ENCODE assay signal across 19 cellular contexts in genomic region chr3:71492566-71492965, GRCh38.
DNase-seq lines count a peak whose midpoint lies in the region; ATAC-seq and TF ChIP-seq lines count a peak whose summit lies in the region.
"Had no signal": no experiment of that assay in that cellular context is flagged by ENCODE, and none has a peak within 500 bp of the region (broad histone marks: within the 10 kb centered on the region; RNA-seq: fewer than 3 reads in every experiment).

No MANE protein-coding gene starts in this region.

- peaks cover 86% of the 10 kb centered on the region for H3K4me1 Mint-ChIP-seq in activated CD4-positive, alpha-beta T cell treated with anti-CD3 and anti-CD28 coated beads for 36 hours
- peaks cover 84% of the 10 kb centered on the region for H3K4me1 Mint-ChIP-seq in CD8-positive, alpha-beta T cell (ENCODE audit: low read depth)
- H3K4me1 Mint-ChIP-seq in activated CD8-positive, alpha-beta T cell treated with anti-CD3 and anti-CD28 coated beads for 36 hours (ENCODE audit: low read depth), result peaks cover 83% of the 10 kb centered on the region
- H3K4me1 Mint-ChIP-seq in endothelial cell (ENCODE audit: unreplicated experiment), result no peaks in the 10 kb centered on the region

- peaks cover 15% of the 10 kb centered on the region for H3K9me3 Mint-ChIP-seq in activated CD4-positive, alpha-beta T cell treated with anti-CD3 and anti-CD28 coated beads for 36 hours (ENCODE audit: low read depth)
- peaks cover 7% of the 10 kb centered on the region for H3K9me3 Mint-ChIP-seq in CD8-positive, alpha-beta T cell
- peaks cover 15% of the 10 kb centered on the region for H3K9me3 Mint-ChIP-seq in activated CD8-positive, alpha-beta T cell treated with anti-CD3 and anti-CD28 coated beads for 36 hours
- no peaks in the 10 kb centered on the region for H3K9me3 Mint-ChIP-seq in endothelial cell (ENCODE audit: unreplicated experiment)

- H3K4me3 ChIP-seq in CD8-positive, alpha-beta T cell (ENCODE audit: low read depth, low read length), result peak overlapping the region; percentile 54
- H3K4me3 ChIP-seq: neural progenitor cell had no signal

- H3K27me3 ChIP-seq in CD8-positive, alpha-beta T cell (ENCODE audit: insufficient read depth, low read length), result no peaks in the 10 kb centered on the region
- H3K27me3 ChIP-seq: neural progenitor cell had no signal

- POLR2A ChIA-PET in activated CD4-positive, alpha-beta T cell treated with anti-CD3 and anti-CD28 coated beads for 36 hours (lab: Charles Lee), result no interaction called here
- POLR2A ChIA-PET in CD8-positive, alpha-beta T cell (lab: Charles Lee), result interaction anchor here (0.8 to 9.6 kb wide), 3 partner anchors 9 to 49 kb away, joined by 3 to 79 read pairs (median 4); no protein-coding TSS in a partner anchor
- POLR2A ChIA-PET in activated CD8-positive, alpha-beta T cell treated with anti-CD3 and anti-CD28 coated beads for 36 hours (lab: Charles Lee), result no interaction called here

- CTCF ChIA-PET in activated CD4-positive, alpha-beta T cell treated with anti-CD3 and anti-CD28 coated beads for 36 hours (lab: Charles Lee), result interaction anchor here (1.0 kb wide), 1 partner anchor 34 kb away, joined by 3 read pairs; no protein-coding TSS in a partner anchor
- CTCF ChIA-PET in CD8-positive, alpha-beta T cell (lab: Charles Lee), result interaction anchor here (0.8 to 1.4 kb wide), 2 partner anchors 37 to 83 kb away, joined by 3 to 4 read pairs; no protein-coding TSS in a partner anchor
- CTCF ChIA-PET in activated CD8-positive, alpha-beta T cell treated with anti-CD3 and anti-CD28 coated beads for 36 hours (lab: Charles Lee), result interaction anchor here (1.4 kb wide), 1 partner anchor 16 kb away, joined by 3 read pairs; no protein-coding TSS in a partner anchor

- peak overlapping the region; percentile 94 for H3K27ac Mint-ChIP-seq in activated CD4-positive, alpha-beta T cell treated with anti-CD3 and anti-CD28 coated beads for 36 hours
- peak overlapping the region; percentile 98 for H3K27ac Mint-ChIP-seq in CD8-positive, alpha-beta T cell
- H3K27ac Mint-ChIP-seq in activated CD8-positive, alpha-beta T cell treated with anti-CD3 and anti-CD28 coated beads for 36 hours, result peak overlapping the region; percentile 96
- H3K27ac Mint-ChIP-seq in endothelial cell (ENCODE audit: unreplicated experiment), result no peak overlapping the region
- H3K27ac Mint-ChIP-seq: neural progenitor cell had no signal

- peak overlapping the region; percentile 92 for H3K27ac ChIP-seq in CD8-positive, alpha-beta T cell (ENCODE audit: low read depth, low read length)
- H3K27ac ChIP-seq: neural progenitor cell had no signal

- H3K9me3 ChIP-seq in CD8-positive, alpha-beta T cell (ENCODE audit: low read length), result no peaks in the 10 kb centered on the region

- H3K4me1 ChIP-seq in CD8-positive, alpha-beta T cell (ENCODE audit: insufficient read depth, low read length), result peaks cover 85% of the 10 kb centered on the region

- H3K27me3 Mint-ChIP-seq in activated CD4-positive, alpha-beta T cell treated with anti-CD3 and anti-CD28 coated beads for 36 hours, result no peaks in the 10 kb centered on the region
- H3K27me3 Mint-ChIP-seq in CD8-positive, alpha-beta T cell (ENCODE audit: low read depth), result no peaks in the 10 kb centered on the region
- H3K27me3 Mint-ChIP-seq in activated CD8-positive, alpha-beta T cell treated with anti-CD3 and anti-CD28 coated beads for 36 hours, result no peaks in the 10 kb centered on the region
- H3K27me3 Mint-ChIP-seq in endothelial cell (ENCODE audit: unreplicated experiment), result peaks cover 1% of the 10 kb centered on the region

- peak overlapping the region; percentile 63 for H3K4me3 Mint-ChIP-seq in activated CD4-positive, alpha-beta T cell treated with anti-CD3 and anti-CD28 coated beads for 36 hours
- H3K4me3 Mint-ChIP-seq in CD8-positive, alpha-beta T cell, result peak overlapping the region; percentile 82
- H3K4me3 Mint-ChIP-seq in activated CD8-positive, alpha-beta T cell treated with anti-CD3 and anti-CD28 coated beads for 36 hours, result peak overlapping the region; percentile 71
- peak overlapping the region; percentile 26 for H3K4me3 Mint-ChIP-seq in endothelial cell (ENCODE audit: unreplicated experiment)
- H3K4me3 Mint-ChIP-seq: CD14-positive monocyte, neural progenitor cell had no signal

- DNase-seq in activated CD4-positive, alpha-beta T cell treated with anti-CD3 and anti-CD28 coated beads for 36 hours, result no peak
- DNase-seq in activated CD4-positive, alpha-beta T cell treated with anti-CD3 and anti-CD28 coated beads for 1 hour, result no peak
- DNase-seq in CD8-positive, alpha-beta T cell, result peak in 3 of 7 experiments; percentile 12 to 57 (median 31)
- peak; percentile 54 for DNase-seq in activated CD8-positive, alpha-beta T cell treated with anti-CD3 and anti-CD28 coated beads for 36 hours
- DNase-seq in endothelial cell (ENCODE audit: low spot score), result no peak
- no peak for DNase-seq in NCI-H187 (lab: John Stamatoyannopoulos, UW)
- DNase-seq in NCI-H524 (lab: John Stamatoyannopoulos, UW), result no peak
- DNase-seq in NCI-H748 (lab: John Stamatoyannopoulos, UW; ENCODE audit: unreplicated experiment), result no peak
- DNase-seq: anterior cingulate cortex; foreskin fibroblast; hippocampal formation; mesendoderm; NCI-H1105 treated with DMSO at 0.1 percent for 48 hours; NCI-H2171; NCI-H748 treated with DMSO at 0.1 percent for 48 hours; stimulated activated CD4-positive, alpha-beta T cell treated with anti-CD3 and anti-CD28 coated beads, Interleukin-15, amount 100 ng/mL, for 24 hours had no signal

- no peaks in the 10 kb centered on the region for H3K36me3 ChIP-seq in CD8-positive, alpha-beta T cell (ENCODE audit: insufficient read depth, low read length)
- H3K36me3 ChIP-seq: neural progenitor cell had no signal

- peaks cover 32% of the 10 kb centered on the region for H3K36me3 Mint-ChIP-seq in activated CD4-positive, alpha-beta T cell treated with anti-CD3 and anti-CD28 coated beads for 36 hours (ENCODE audit: low read depth)
- H3K36me3 Mint-ChIP-seq in CD8-positive, alpha-beta T cell, result peaks cover 31% of the 10 kb centered on the region
- H3K36me3 Mint-ChIP-seq in activated CD8-positive, alpha-beta T cell treated with anti-CD3 and anti-CD28 coated beads for 36 hours (ENCODE audit: low read depth), result peaks cover 44% of the 10 kb centered on the region
- peaks cover 17% of the 10 kb centered on the region for H3K36me3 Mint-ChIP-seq in endothelial cell (ENCODE audit: low read depth, unreplicated experiment)

- intact Hi-C loops in activated CD4-positive, alpha-beta T cell treated with anti-CD3 and anti-CD28 coated beads for 36 hours (cut with DNase I, micrococcal nuclease), result loop anchor here (2.0 to 5.0 kb wide), 6 partner anchors 132 to 430 kb away; no protein-coding TSS in a partner anchor
- intact Hi-C loops in CD8-positive, alpha-beta T cell (cut with DNase I, micrococcal nuclease), result loop anchor here (2.0 to 5.0 kb wide), 5 partner anchors 14 to 428 kb away; no protein-coding TSS in a partner anchor
- intact Hi-C loops in activated CD8-positive, alpha-beta T cell treated with anti-CD3 and anti-CD28 coated beads for 36 hours (cut with micrococcal nuclease), result loop anchor here (5.0 to 10.0 kb wide), 3 partner anchors 95 to 408 kb away; no protein-coding TSS in a partner anchor

- no peak for TF ChIP-seq CTCF in CD8-positive, alpha-beta T cell (IDR thresholded peaks at IDR 0.05)
- no peak for TF ChIP-seq CTCF in activated CD8-positive, alpha-beta T cell treated with anti-CD3 and anti-CD28 coated beads for 36 hours (IDR thresholded peaks at IDR 0.05)
- no peak for TF ChIP-seq CTCF in endothelial cell (IDR thresholded peaks at IDR 0.05; ENCODE audit: unreplicated experiment)

- no peak for ATAC-seq in activated CD4-positive, alpha-beta T cell treated with anti-CD3 and anti-CD28 coated beads for 36 hours
- ATAC-seq in CD8-positive, alpha-beta T cell, result peak; percentile 35
- peak; percentile 24 for ATAC-seq in activated CD8-positive, alpha-beta T cell treated with anti-CD3 and anti-CD28 coated beads for 36 hours
- ATAC-seq: Panc1 had no signal

Comparison
In these comparisons a context has a peak if more than half of its experiments do, and no peak if none do; other contexts are left out.
1. H3K4me3 Mint-ChIP-seq: peak in every context shown above with its lines; median percentile 82 in CD8-positive, alpha-beta T cell; 71 in activated CD8-positive, alpha-beta T cell treated with anti-CD3 and anti-CD28 coated beads for 36 hours; 63 in activated CD4-positive, alpha-beta T cell treated with anti-CD3 and anti-CD28 coated beads for 36 hours; 26 in endothelial cell.